In the genomic region with DNA sequence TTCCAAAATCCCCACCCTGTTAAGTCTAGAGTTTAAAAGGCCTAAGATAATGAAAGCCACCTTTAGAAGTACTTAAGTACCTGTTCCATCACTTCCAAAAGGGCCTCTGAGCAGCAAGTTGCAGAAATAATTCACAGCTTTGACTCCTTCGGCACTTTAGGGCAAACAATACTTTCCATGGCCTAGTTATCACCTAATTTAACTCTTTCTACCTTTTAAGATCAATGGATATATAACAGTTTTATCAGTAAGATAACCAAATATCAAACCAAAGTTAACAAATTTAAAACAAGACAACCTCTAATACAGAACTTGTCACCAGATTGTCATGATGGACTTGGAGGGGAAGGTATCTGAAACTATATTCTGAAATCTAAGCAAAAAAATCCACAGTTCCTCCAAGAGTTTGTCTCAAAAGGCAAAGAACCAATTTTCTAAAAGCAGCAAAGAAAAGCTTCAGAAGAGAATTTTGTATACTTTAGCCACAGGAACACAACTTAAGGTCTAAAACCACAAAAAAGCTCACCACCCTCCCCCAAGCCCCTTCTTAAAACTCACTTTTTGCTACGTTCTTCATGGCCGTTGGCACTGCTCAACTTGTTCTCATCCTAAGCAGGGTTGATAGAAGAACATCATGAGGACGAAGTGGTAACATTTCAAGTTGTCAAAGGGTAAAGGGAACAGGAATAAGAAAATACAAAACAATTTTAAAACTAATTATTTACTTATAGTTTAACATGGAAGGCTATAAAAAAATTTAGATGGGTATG, we compare ENCODE assay signal across 10 cellular contexts. TPM values are rescaled to one million over a fixed set of nuclear protein-coding genes. Genes with fewer than 3 reads are reported as not detected.
A peak's percentile ranks its signal among the peaks of the same experiment; 100 is the strongest.
DNase-seq lines count a peak whose midpoint lies in the region; ATAC-seq, FAIRE-seq and TF ChIP-seq lines count a peak whose summit lies in the region.
"Had no signal": no experiment of that assay in that cellular context is flagged by ENCODE, and none has a peak within 500 bp of the region (broad histone marks: within the 10 kb centered on the region; RNA-seq: fewer than 3 reads in every experiment).

No MANE protein-coding gene starts in this region.

- TF ChIP-seq POLR2A in breast epithelium (IDR thresholded peaks at IDR 0.05) (no peak), suprapubic skin (IDR thresholded peaks at IDR 0.05) (no peak)

- H3K27me3 Mint-ChIP-seq in MCF 10A (ENCODE audit: insufficient read depth, unreplicated experiment) (no peaks in the 10 kb centered on the region), CD14-positive monocyte (ENCODE audit: low read depth in 3 of 3) (no peaks in the 10 kb centered on the region)
- H3K27me3 Mint-ChIP-seq in activated T-helper 2 cell treated with anti-CD3 and anti-CD28 coated beads, Interferon-gamma antibody, Interleukin-2, Interleukin-4, amounts not matched to agents 10 μg/mL and 5 μg/mL and 100 μg/mL, durations not matched to agents 14 hours and 24 hours and 36 hours (ENCODE audit: low read depth): no peaks in the 10 kb centered on the region

- peak overlapping the region; percentile 99 for H3K4me2 ChIP-seq in keratinocyte (ENCODE audit: control insufficient read depth, extremely low read depth, insufficient read depth, low read depth, low read length)

- dilution Hi-C loops in keratinocyte (cut with MboI; ENCODE audit: extremely low pct_ligation_motif_present, low sequenced_read_pairs): no loop called here

- CTCF ChIA-PET in MCF 10A (lab: Yijun Ruan, JAX): interaction anchor here (0.6 to 1.3 kb wide), 4 partner anchors 9 to 215 kb away, joined by 3 to 5 read pairs (median 4); no protein-coding TSS in a partner anchor

- no peak overlapping the region for H2AFZ ChIP-seq in keratinocyte (ENCODE audit: control insufficient read depth, low read length)

- no TSS peak for BruUV-seq in MCF 10A (replicated peaks; lab: Mats Ljungman, UMichigan)

- H3K9me1 ChIP-seq in keratinocyte (ENCODE audit: control insufficient read depth, extremely low read depth, insufficient read depth, low read length): peaks cover 8% of the 10 kb centered on the region

- no peak for TF ChIP-seq EP300 in suprapubic skin (IDR thresholded peaks at IDR 0.05)

- TF ChIP-seq CTCF in MCF 10A (IDR thresholded peaks at IDR 0.05; ENCODE audit: unreplicated experiment): no peak
- no peak for TF ChIP-seq CTCF in breast epithelium (IDR thresholded peaks at IDR 0.05)
- TF ChIP-seq CTCF in keratinocyte (optimal IDR thresholded peaks at IDR 0.05 in 1 of 3, IDR thresholded peaks at IDR 0.05 in 1 of 3, conservative IDR thresholded peaks at IDR 0.05 in 1 of 3; ENCODE audit: extremely low read depth in 1 of 3, insufficient read depth in 2 of 3, low read length in 3 of 3): no peak
- TF ChIP-seq CTCF in suprapubic skin (IDR thresholded peaks at IDR 0.05): no peak
- TF ChIP-seq CTCF in CD14-positive monocyte (IDR thresholded peaks at IDR 0.05): no peak

- intact Hi-C loops in MCF 10A (cut with micrococcal nuclease): no loop called here
- intact Hi-C loops in breast epithelium (cut with DNase I; ENCODE audit: low total_unique reads): loop anchor here (5.0 kb wide), 1 partner anchor 274 kb away; no protein-coding TSS in a partner anchor
- intact Hi-C loops in activated T-helper 2 cell treated with anti-CD3 and anti-CD28 coated beads, Interferon-gamma antibody, Interleukin-2, Interleukin-4, amounts not matched to agents 10 μg/mL and 5 μg/mL and 100 μg/mL, durations not matched to agents 14 hours and 24 hours and 36 hours (cut with micrococcal nuclease): no loop called here
- intact Hi-C loops in CD14-positive monocyte (cut with micrococcal nuclease): loop anchor here in 1 of 2 donors (5.0 kb wide), 1 partner anchor 36 kb away; no protein-coding TSS in a partner anchor

- H3K9me3 ChIP-seq in breast epithelium: no peaks in the 10 kb centered on the region
- H3K9me3 ChIP-seq in keratinocyte (ENCODE audit: control insufficient read depth, low read depth, low read length): no peaks in the 10 kb centered on the region
- no peaks in the 10 kb centered on the region for H3K9me3 ChIP-seq in suprapubic skin

- DNase-seq in MCF 10A (ENCODE audit: unreplicated experiment) (no peak), breast epithelium (ENCODE audit: low spot score in 2 of 2) (no peak), keratinocyte (ENCODE audit: low read depth, low spot score) (no peak), suprapubic skin (ENCODE audit: low spot score in 2 of 2) (no peak), CD14-positive monocyte (ENCODE audit: low spot score) (no peak), ecto neural progenitor cell (ENCODE audit: low spot score) (no peak)
- no peak for DNase-seq in activated T-helper 2 cell treated with anti-CD3 and anti-CD28 coated beads, Interferon-gamma antibody, Interleukin-2, Interleukin-4, amounts not matched to agents 10 μg/mL and 5 μg/mL and 100 μg/mL, durations not matched to agents 14 hours and 24 hours and 36 hours (ENCODE audit: low spot score)
- DNase-seq: WERI-Rb-1 had no signal

- H3K27ac Mint-ChIP-seq in MCF 10A (ENCODE audit: low read depth, unreplicated experiment) (no peak overlapping the region), CD14-positive monocyte (peak overlapping the region in 3 of 7 donors; percentile 25 to 43 (median 30))
- H3K27ac Mint-ChIP-seq in activated T-helper 2 cell treated with anti-CD3 and anti-CD28 coated beads, Interferon-gamma antibody, Interleukin-2, Interleukin-4, amounts not matched to agents 10 μg/mL and 5 μg/mL and 100 μg/mL, durations not matched to agents 14 hours and 24 hours and 36 hours: peak overlapping the region; percentile 25

- H3K9ac ChIP-seq in keratinocyte (ENCODE audit: control insufficient read depth, extremely low read depth, insufficient read depth, low read length): peak overlapping the region; percentile 30

- peaks cover 86% of the 10 kb centered on the region for H3K79me2 ChIP-seq in keratinocyte (ENCODE audit: control insufficient read depth, insufficient read depth, low read length)

- H3K4me1 Mint-ChIP-seq in MCF 10A (ENCODE audit: insufficient read depth, unreplicated experiment) (peaks cover 29% of the 10 kb centered on the region), CD14-positive monocyte (peaks cover 35% of the 10 kb centered on the region)
- H3K4me1 Mint-ChIP-seq in activated T-helper 2 cell treated with anti-CD3 and anti-CD28 coated beads, Interferon-gamma antibody, Interleukin-2, Interleukin-4, amounts not matched to agents 10 μg/mL and 5 μg/mL and 100 μg/mL, durations not matched to agents 14 hours and 24 hours and 36 hours (ENCODE audit: low read depth): peaks cover 45% of the 10 kb centered on the region

- no peaks in the 10 kb centered on the region for H3K27me3 ChIP-seq in breast epithelium
- no peaks in the 10 kb centered on the region for H3K27me3 ChIP-seq in keratinocyte (ENCODE audit: control insufficient read depth, extremely low read depth, insufficient read depth, low read length)
- no peaks in the 10 kb centered on the region for H3K27me3 ChIP-seq in suprapubic skin

- ATAC-seq in HG03095 (IDR thresholded peaks at IDR 0.05; ENCODE audit: unreplicated experiment): no peak

- H4K20me1 ChIP-seq in keratinocyte (ENCODE audit: control insufficient read depth, extremely low read depth, insufficient read depth, low read length): peaks cover 52% of the 10 kb centered on the region

- H3K36me3 Mint-ChIP-seq in MCF 10A (ENCODE audit: insufficient read depth, unreplicated experiment) (peaks cover 87% of the 10 kb centered on the region), CD14-positive monocyte (peaks cover 50 to 74% of the 10 kb centered on the region in 2 donors)
- H3K36me3 Mint-ChIP-seq in activated T-helper 2 cell treated with anti-CD3 and anti-CD28 coated beads, Interferon-gamma antibody, Interleukin-2, Interleukin-4, amounts not matched to agents 10 μg/mL and 5 μg/mL and 100 μg/mL, durations not matched to agents 14 hours and 24 hours and 36 hours (ENCODE audit: low read depth): peaks cover 79% of the 10 kb centered on the region

- H3K36me3 ChIP-seq in breast epithelium: peaks cover 9% of the 10 kb centered on the region
- peaks cover 18 to 45% of the 10 kb centered on the region in 2 experiments for H3K36me3 ChIP-seq in keratinocyte (ENCODE audit: control insufficient read depth in 2 of 2, extremely low read depth in 1 of 2, insufficient read depth in 2 of 2, low read length in 2 of 2)
- H3K36me3 ChIP-seq in suprapubic skin: peaks cover 68% of the 10 kb centered on the region

- POLR2A ChIA-PET in MCF 10A (lab: Yijun Ruan, JAX): interaction anchor here (0.6 to 11.4 kb wide), 12 partner anchors 8 to 216 kb away, joined by 3 to 617 read pairs (median 12); partner anchors contain the start of genes NFS1, PHF20, ROMO1 and SCAND1

- H3K27ac ChIP-seq in breast epithelium: peak overlapping the region in 1 of 2 donors; percentile 17
- no peak overlapping the region for H3K27ac ChIP-seq in keratinocyte (ENCODE audit: control insufficient read depth, insufficient read depth, low read length)
- no peak overlapping the region for H3K27ac ChIP-seq in suprapubic skin
- H3K27ac ChIP-seq: C4-2B, WERI-Rb-1 had no signal

- H3K4me3 Mint-ChIP-seq in MCF 10A (ENCODE audit: unreplicated experiment): peak overlapping the region; percentile 97
- peak overlapping the region; percentile 52 for H3K4me3 Mint-ChIP-seq in activated T-helper 2 cell treated with anti-CD3 and anti-CD28 coated beads, Interferon-gamma antibody, Interleukin-2, Interleukin-4, amounts not matched to agents 10 μg/mL and 5 μg/mL and 100 μg/mL, durations not matched to agents 14 hours and 24 hours and 36 hours (ENCODE audit: low read depth)
- no peak overlapping the region for H3K4me3 Mint-ChIP-seq in CD14-positive monocyte

- FAIRE-seq in keratinocyte (lab: Jason Lieb, UNC): no peak

- 51% methylated on average over 4 of the region's 4 CpGs for WGBS in suprapubic skin

- H3K9me3 Mint-ChIP-seq in MCF 10A (ENCODE audit: unreplicated experiment) (no peaks in the 10 kb centered on the region), CD14-positive monocyte (no peaks in the 10 kb centered on the region)
- no peaks in the 10 kb centered on the region for H3K9me3 Mint-ChIP-seq in activated T-helper 2 cell treated with anti-CD3 and anti-CD28 coated beads, Interferon-gamma antibody, Interleukin-2, Interleukin-4, amounts not matched to agents 10 μg/mL and 5 μg/mL and 100 μg/mL, durations not matched to agents 14 hours and 24 hours and 36 hours

- peaks cover 5 to 18% of the 10 kb centered on the region in 2 donors for H3K4me1 ChIP-seq in breast epithelium
- H3K4me1 ChIP-seq in keratinocyte (ENCODE audit: control insufficient read depth, extremely low read depth, insufficient read depth, low read length): peaks cover 39% of the 10 kb centered on the region
- H3K4me1 ChIP-seq in suprapubic skin: peaks cover 72% of the 10 kb centered on the region

- H3K4me3 ChIP-seq in breast epithelium (peak overlapping the region in 1 of 3 donors; percentile 12), keratinocyte (ENCODE audit: control insufficient read depth in 2 of 3, extremely low read depth in 1 of 3, insufficient read depth in 2 of 3, low read depth in 1 of 3, low read length in 3 of 3) (peak overlapping the region in 1 of 3 experiments; percentile 81), suprapubic skin (peak overlapping the region; percentile 86)

RNA-seq across cellular contexts. Expression of gene RBM39, which starts 3.5 kb away (rescaled TPM):
- total RNA-seq in MCF 10A (2022) (380 and 438 TPM in 2 replicates), breast epithelium (100 to 1,000 TPM; 305 to 660 (median 527) TPM), suprapubic skin (100 to 1,000 TPM; 245 to 599 (median 258) TPM)
- 358 and 360 TPM in 2 replicates for total RNA-seq in activated T-helper 2 cell treated with anti-CD3 and anti-CD28 coated beads, Interferon-gamma antibody, Interleukin-2, Interleukin-4, amounts not matched to agents 10 μg/mL and 5 μg/mL and 100 μg/mL, durations not matched to agents 14 hours and 24 hours and 36 hours
- polyA plus RNA-seq in keratinocyte (37.4 to 146 TPM (median 139 TPM) in 3 replicates), CD14-positive monocyte (10 to 100 TPM; 89.5 to 98.0 TPM)
- 675 TPM for polyA plus RNA-seq in keratinocyte (2011; ENCODE audit: low read depth)
- polyA plus RNA-seq in keratinocyte (2011; cell fraction: cytosol; rRNA removed): 31.9 and 57.7 TPM in 2 replicates
- polyA plus RNA-seq in keratinocyte (2011; cell fraction: nucleus; rRNA removed): 278 and 326 TPM in 2 replicates
- 116 and 255 TPM in 2 replicates for polyA plus RNA-seq in keratinocyte (2012; ENCODE audit: low replicate concordance)
- 55.9 to 170 TPM (median 84.2 TPM) in 3 replicates for polyA minus RNA-seq in keratinocyte
- polyA minus RNA-seq in keratinocyte (2011; cell fraction: cytosol; rRNA and poly(A)+ RNA removed): 38.6 TPM
- polyA minus RNA-seq in keratinocyte (2011; cell fraction: nucleus; rRNA and poly(A)+ RNA removed): 128 and 215 TPM in 2 replicates

RNA-seq across cellular contexts. Expression of gene PHF20, which starts 33.2 kb away (rescaled TPM):
- total RNA-seq in MCF 10A (2022): 64.2 and 74.7 TPM in 2 replicates
- 10 to 100 TPM; 48.5 to 60.0 (median 59.7) TPM for total RNA-seq in breast epithelium
- 55.1 and 64.3 TPM in 2 replicates for total RNA-seq in activated T-helper 2 cell treated with anti-CD3 and anti-CD28 coated beads, Interferon-gamma antibody, Interleukin-2, Interleukin-4, amounts not matched to agents 10 μg/mL and 5 μg/mL and 100 μg/mL, durations not matched to agents 14 hours and 24 hours and 36 hours
- polyA plus RNA-seq in keratinocyte: 23.2 to 31.9 TPM (median 27.6 TPM) in 3 replicates
- polyA plus RNA-seq in keratinocyte (2011; ENCODE audit: low read depth): 12.7 TPM
- 24.3 and 33.4 TPM in 2 replicates for polyA plus RNA-seq in keratinocyte (2011; cell fraction: cytosol; rRNA removed)
- 31.5 and 35.0 TPM in 2 replicates for polyA plus RNA-seq in keratinocyte (2011; cell fraction: nucleus; rRNA removed)
- polyA plus RNA-seq in keratinocyte (2012; ENCODE audit: low replicate concordance): 22.6 and 28.9 TPM in 2 replicates
- polyA minus RNA-seq in keratinocyte: 28.6 to 47.9 TPM (median 43.4 TPM) in 3 replicates
- 12.9 TPM for polyA minus RNA-seq in keratinocyte (2011; cell fraction: cytosol; rRNA and poly(A)+ RNA removed)
- 21.7 and 45.1 TPM in 2 replicates for polyA minus RNA-seq in keratinocyte (2011; cell fraction: nucleus; rRNA and poly(A)+ RNA removed)
- total RNA-seq in suprapubic skin: 10 to 100 TPM; 44.2 to 60.6 (median 47.3) TPM
- 10 to 100 TPM; 73.6 to 78.2 TPM for polyA plus RNA-seq in CD14-positive monocyte

RNA-seq across cellular contexts. Expression of gene ROMO1, which starts 39.4 kb away (rescaled TPM):
- total RNA-seq in MCF 10A (2022): 173 and 192 TPM in 2 replicates
- total RNA-seq in breast epithelium: 100 to 1,000 TPM; 231 to 348 (median 306) TPM
- total RNA-seq in activated T-helper 2 cell treated with anti-CD3 and anti-CD28 coated beads, Interferon-gamma antibody, Interleukin-2, Interleukin-4, amounts not matched to agents 10 μg/mL and 5 μg/mL and 100 μg/mL, durations not matched to agents 14 hours and 24 hours and 36 hours: 93.0 and 98.4 TPM in 2 replicates
- 195 to 348 TPM (median 302 TPM) in 3 replicates for polyA plus RNA-seq in keratinocyte
- polyA plus RNA-seq in keratinocyte (2011; ENCODE audit: low read depth): 51.5 TPM
- 199 and 547 TPM in 2 replicates for polyA plus RNA-seq in keratinocyte (2011; cell fraction: cytosol; rRNA removed)
- polyA plus RNA-seq in keratinocyte (2011; cell fraction: nucleus; rRNA removed): 135 and 162 TPM in 2 replicates
- polyA plus RNA-seq in keratinocyte (2012; ENCODE audit: low replicate concordance): 374 and 403 TPM in 2 replicates
- polyA minus RNA-seq in keratinocyte: 26.7 to 84.6 TPM (median 43.0 TPM) in 3 replicates
- polyA minus RNA-seq in keratinocyte (2011; cell fraction: cytosol; rRNA and poly(A)+ RNA removed): 147 TPM
- 25.5 and 29.6 TPM in 2 replicates for polyA minus RNA-seq in keratinocyte (2011; cell fraction: nucleus; rRNA and poly(A)+ RNA removed)
- 100 to 1,000 TPM; 146 to 299 (median 212) TPM for total RNA-seq in suprapubic skin
- 100 to 1,000 TPM; 352 to 448 TPM for polyA plus RNA-seq in CD14-positive monocyte

RNA-seq across cellular contexts. Expression of gene NFS1, which starts 39.4 kb away (rescaled TPM):
- total RNA-seq in MCF 10A (2022) (27.6 and 28.6 TPM in 2 replicates), breast epithelium (10 to 100 TPM; 31.7 to 39.7 (median 36.1) TPM), suprapubic skin (10 to 100 TPM; 39.7 to 73.2 (median 47.3) TPM)
- 39.1 and 39.8 TPM in 2 replicates for total RNA-seq in activated T-helper 2 cell treated with anti-CD3 and anti-CD28 coated beads, Interferon-gamma antibody, Interleukin-2, Interleukin-4, amounts not matched to agents 10 μg/mL and 5 μg/mL and 100 μg/mL, durations not matched to agents 14 hours and 24 hours and 36 hours
- polyA plus RNA-seq in keratinocyte (38.9 to 42.4 TPM (median 39.6 TPM) in 3 replicates), CD14-positive monocyte (10 to 100 TPM; 18.1 to 19.2 TPM)
- polyA plus RNA-seq in keratinocyte (2011; ENCODE audit: low read depth): 5.7 TPM
- polyA plus RNA-seq in keratinocyte (2011; cell fraction: cytosol; rRNA removed): 44.6 and 44.8 TPM in 2 replicates
- polyA plus RNA-seq in keratinocyte (2011; cell fraction: nucleus; rRNA removed): 46.2 and 61.7 TPM in 2 replicates
- 19.7 and 25.5 TPM in 2 replicates for polyA plus RNA-seq in keratinocyte (2012; ENCODE audit: low replicate concordance)
- 16.9 to 29.3 TPM (median 27.4 TPM) in 3 replicates for polyA minus RNA-seq in keratinocyte
- polyA minus RNA-seq in keratinocyte (2011; cell fraction: cytosol; rRNA and poly(A)+ RNA removed): 17.6 TPM
- polyA minus RNA-seq in keratinocyte (2011; cell fraction: nucleus; rRNA and poly(A)+ RNA removed): 17.2 and 25.4 TPM in 2 replicates

Comparison
In these comparisons a context has a peak if more than half of its experiments do, and no peak if none do; other contexts are left out.
1. H3K4me3 Mint-ChIP-seq: peak in MCF 10A (single experiment) and activated T-helper 2 cell treated with anti-CD3 and anti-CD28 coated beads, Interferon-gamma antibody, Interleukin-2, Interleukin-4, amounts not matched to agents 10 μg/mL and 5 μg/mL and 100 μg/mL, durations not matched to agents 14 hours and 24 hours and 36 hours (single experiment); none in CD14-positive monocyte (0 of 2).